3 cellular contexts compared by ENCODE assay signal in the genomic region with DNA sequence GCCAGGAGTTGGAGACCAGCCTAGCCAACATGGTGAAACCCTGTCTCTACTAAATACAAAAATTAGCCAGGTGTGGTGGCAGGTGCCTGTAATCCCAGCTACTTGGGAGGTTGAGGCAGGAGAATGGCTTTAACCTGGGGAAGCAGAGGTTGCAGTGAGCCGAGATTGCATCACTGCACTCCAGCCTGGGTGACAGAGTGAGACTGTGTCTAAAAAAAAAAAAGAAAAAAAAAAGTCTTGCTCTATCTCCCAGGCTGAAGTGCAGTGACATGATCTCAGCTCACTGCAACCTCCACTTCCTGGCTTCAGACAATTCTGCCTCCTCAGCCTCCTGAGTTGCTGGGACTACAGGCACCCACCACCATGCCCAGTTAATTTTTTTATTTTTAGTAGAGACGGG.
TF ChIP-seq lines count a peak whose summit lies in the region.
"Not testable (repeated sequence)": the region's sequence is repeated elsewhere in the genome, so short reads cannot be mapped to it uniquely, and the experiment has no call there.

No MANE protein-coding gene starts in this region.

TF ChIP-seq in HEK293, 187 proteins besides CTCF, POLR2A, EP300 and RAD21:
- TF ChIP-seq, protein P1, sequence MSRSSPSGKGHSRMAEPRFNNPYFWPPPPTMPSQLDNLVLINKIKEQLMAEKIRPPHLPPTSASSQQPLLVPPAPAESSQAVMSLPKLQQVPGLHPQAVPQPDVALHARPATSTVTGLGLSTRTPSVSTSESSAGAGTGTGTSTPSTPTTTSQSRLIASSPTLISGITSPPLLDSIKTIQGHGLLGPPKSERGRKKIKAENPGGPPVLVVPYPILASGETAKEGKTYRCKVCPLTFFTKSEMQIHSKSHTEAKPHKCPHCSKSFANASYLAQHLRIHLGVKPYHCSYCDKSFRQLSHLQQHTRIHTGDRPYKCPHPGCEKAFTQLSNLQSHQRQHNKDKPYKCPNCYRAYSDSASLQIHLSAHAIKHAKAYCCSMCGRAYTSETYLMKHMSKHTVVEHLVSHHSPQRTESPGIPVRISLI (tag by site-specific recombination; IDR thresholded peaks at IDR 0.05), result peak; percentile 86
- 0 out of 2 replicates have a peak, but pooled peaks have one; percentile 29 for TF ChIP-seq ZBTB17 (tag by site-specific recombination; IDR thresholded peaks at IDR 0.05)

TF ChIP-seq in K562, 482 proteins besides CTCF, POLR2A, EP300 and RAD21:
- peak in 1 of 2 experiments; percentile 20; a peak in 1 of 4 replicates for TF ChIP-seq RCOR1 (IDR thresholded peaks at IDR 0.05; ENCODE audit: borderline replicate concordance in 1 of 2, low read depth in 2 of 2, low read length in 2 of 2)
- TF ChIP-seq JUND (IDR thresholded peaks at IDR 0.05; ENCODE audit: borderline replicate concordance, low read depth, low read length), result peak; percentile 52; the same call in 1 of the 2 replicates
- TF ChIP-seq JUND (tag; IDR thresholded peaks at IDR 0.05; ENCODE audit: borderline replicate concordance, low read depth, low read length); JUN (CRISPR knock-in tag; IDR thresholded peaks at IDR 0.05; ENCODE audit: borderline replicate concordance): not testable (repeated sequence)
- TF ChIP-seq, protein P2, sequence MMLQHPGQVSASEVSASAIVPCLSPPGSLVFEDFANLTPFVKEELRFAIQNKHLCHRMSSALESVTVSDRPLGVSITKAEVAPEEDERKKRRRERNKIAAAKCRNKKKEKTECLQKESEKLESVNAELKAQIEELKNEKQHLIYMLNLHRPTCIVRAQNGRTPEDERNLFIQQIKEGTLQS (IDR thresholded peaks at IDR 0.05), result not testable (repeated sequence)
- TF ChIP-seq, protein P2 (CRISPR knock-in tag; conservative IDR thresholded peaks at IDR 0.05), result peak; percentile 78; the same call in 1 of the 2 replicates
- TF ChIP-seq ZNF384 (IDR thresholded peaks at IDR 0.05; ENCODE audit: low read depth, low read length), result peak; percentile 94
- 0 out of 2 replicates have a peak, but pooled peaks have one; percentile 14 for TF ChIP-seq JUN (IDR thresholded peaks at IDR 0.05; ENCODE audit: borderline replicate concordance, low read depth, low read length)

TF ChIP-seq in HepG2, 621 proteins besides CTCF, POLR2A, EP300 and RAD21:
- TF ChIP-seq CEBPG (CRISPR knock-in tag; IDR thresholded peaks at IDR 0.05) (peak; percentile 69), CEBPB (IDR thresholded peaks at IDR 0.05; ENCODE audit: borderline replicate concordance, low read depth, low read length) (peak; percentile 25; the same call in 1 of the 2 replicates), ATF7 (IDR thresholded peaks at IDR 0.05) (0 out of 2 replicates have a peak, but pooled peaks have one; percentile 22)
- TF ChIP-seq, protein P1 (CRISPR knock-in tag; IDR thresholded peaks at IDR 0.05; ENCODE audit: borderline replicate concordance), result peak; percentile 80
- TF ChIP-seq ATF7 (CRISPR knock-in tag; IDR thresholded peaks at IDR 0.05), result not testable (repeated sequence)
- TF ChIP-seq, protein P3, sequence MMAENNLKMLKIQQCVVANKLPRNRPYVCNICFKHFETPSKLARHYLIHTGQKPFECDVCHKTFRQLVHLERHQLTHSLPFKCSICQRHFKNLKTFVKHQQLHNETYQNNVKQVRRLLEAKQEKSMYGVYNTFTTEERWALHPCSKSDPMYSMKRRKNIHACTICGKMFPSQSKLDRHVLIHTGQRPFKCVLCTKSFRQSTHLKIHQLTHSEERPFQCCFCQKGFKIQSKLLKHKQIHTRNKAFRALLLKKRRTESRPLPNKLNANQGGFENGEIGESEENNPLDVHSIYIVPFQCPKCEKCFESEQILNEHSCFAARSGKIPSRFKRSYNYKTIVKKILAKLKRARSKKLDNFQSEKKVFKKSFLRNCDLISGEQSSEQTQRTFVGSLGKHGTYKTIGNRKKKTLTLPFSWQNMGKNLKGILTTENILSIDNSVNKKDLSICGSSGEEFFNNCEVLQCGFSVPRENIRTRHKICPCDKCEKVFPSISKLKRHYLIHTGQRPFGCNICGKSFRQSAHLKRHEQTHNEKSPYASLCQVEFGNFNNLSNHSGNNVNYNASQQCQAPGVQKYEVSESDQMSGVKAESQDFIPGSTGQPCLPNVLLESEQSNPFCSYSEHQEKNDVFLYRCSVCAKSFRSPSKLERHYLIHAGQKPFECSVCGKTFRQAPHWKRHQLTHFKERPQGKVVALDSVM (CRISPR knock-in tag; IDR thresholded peaks at IDR 0.05), result 0 out of 2 replicates have a peak, but pooled peaks have one; percentile 23
